24 cellular contexts compared by ENCODE assay signal in the genomic region with DNA sequence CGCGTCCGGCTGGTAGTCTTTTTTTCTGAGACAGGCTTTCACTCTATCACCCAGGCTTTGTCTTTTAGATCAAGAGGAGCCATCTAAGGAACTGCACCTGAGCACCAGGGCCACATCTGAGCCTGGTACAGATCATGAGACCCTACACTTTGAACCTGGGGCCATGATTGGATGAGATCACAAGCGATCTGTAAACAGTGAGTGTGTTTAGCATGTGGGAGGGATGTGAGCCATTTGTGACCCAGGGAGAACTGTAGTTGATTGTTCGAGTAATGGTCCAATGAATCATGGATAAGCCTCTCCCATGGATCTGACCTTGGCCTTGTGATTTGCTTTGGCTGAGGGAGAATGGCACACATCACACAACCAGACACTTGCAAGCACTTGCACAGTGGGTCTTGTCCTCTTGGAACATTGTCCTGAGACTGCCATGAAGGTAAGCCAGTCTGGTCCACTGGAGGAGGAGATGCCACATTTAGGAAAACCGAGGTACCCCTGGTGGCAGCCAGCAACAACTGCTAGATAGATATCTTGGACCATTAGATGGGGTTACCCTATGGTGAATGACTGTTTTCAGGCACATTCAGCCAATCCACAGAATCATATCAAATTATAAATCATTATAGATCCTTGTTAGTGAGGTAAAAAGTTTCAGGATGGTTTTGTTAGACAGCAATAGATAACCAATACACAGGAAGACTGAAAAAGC. TPM values are rescaled to one million over a fixed set of nuclear protein-coding genes. Genes with fewer than 3 reads are reported as not detected.
DNase-seq lines count a peak whose midpoint lies in the region; ATAC-seq and TF ChIP-seq lines count a peak whose summit lies in the region.
"Had no signal": no experiment of that assay in that cellular context is flagged by ENCODE, and none has a peak within 500 bp of the region (broad histone marks: within the 10 kb centered on the region; RNA-seq: fewer than 3 reads in every experiment).

No MANE protein-coding gene starts in this region.

- peak; percentile 76 for DNase-seq in COLO829 (ENCODE audit: low spot score)
- DNase-seq in HT1080 (ENCODE audit: low read depth): peak; percentile 21
- no peak for DNase-seq in brain microvascular endothelial cell
- no peak for DNase-seq in neural crest cell (ENCODE audit: low read depth, low spot score)
- no peak for DNase-seq in mesothelial cell of epicardium (ENCODE audit: low spot score in 2 of 2, unreplicated experiment in 2 of 2)
- no peak for DNase-seq in T-cell
- no peak for DNase-seq in LoVo (ENCODE audit: low spot score)
- DNase-seq: activated CD4-positive, alpha-beta memory T cell treated with anti-CD3 and anti-CD28 coated beads for 36 hours; activated CD4-positive, alpha-beta T cell treated with anti-CD3 and anti-CD28 coated beads for 1 hour; activated CD8-positive, alpha-beta memory T cell treated with anti-CD3 and anti-CD28 coated beads, Interleukin-2, amount 50 U/mL, for 48 hours; activated naive CD4-positive, alpha-beta T cell treated with anti-CD3 and anti-CD28 coated beads, Interleukin-2, amount 50 U/mL, for 16 hours; DMS53; immature natural killer cell; left cardiac atrium; NCI-H2029 treated with DMSO at 0.1 percent for 48 hours; NCI-H524; SHP77; stomach; uterus had no signal

- no peaks in the 10 kb centered on the region for H3K36me3 Mint-ChIP-seq in neural crest cell (ENCODE audit: low read depth)
- no peaks in the 10 kb centered on the region for H3K36me3 Mint-ChIP-seq in mesothelial cell of epicardium
- H3K36me3 Mint-ChIP-seq in T-cell: no peaks in the 10 kb centered on the region
- H3K36me3 Mint-ChIP-seq: activated CD4-positive, alpha-beta memory T cell treated with anti-CD3 and anti-CD28 coated beads for 36 hours; immature natural killer cell had no signal

- no peaks in the 10 kb centered on the region for H3K27me3 ChIP-seq in brain microvascular endothelial cell (replicated peaks)
- H3K27me3 ChIP-seq: MG63, uterus had no signal

- in situ Hi-C loops in brain microvascular endothelial cell (cut with HindIII; ENCODE audit: low pct_ligation_motif_present, low sequenced_read_pairs): no loop called here

- no peaks in the 10 kb centered on the region for H3K9me3 Mint-ChIP-seq in neural crest cell
- no peaks in the 10 kb centered on the region for H3K9me3 Mint-ChIP-seq in mesothelial cell of epicardium
- no peaks in the 10 kb centered on the region for H3K9me3 Mint-ChIP-seq in T-cell
- H3K9me3 Mint-ChIP-seq: activated CD4-positive, alpha-beta memory T cell treated with anti-CD3 and anti-CD28 coated beads for 36 hours; immature natural killer cell had no signal

- H3K36me3 ChIP-seq in brain microvascular endothelial cell (replicated peaks): no peaks in the 10 kb centered on the region
- H3K36me3 ChIP-seq: MG63, stomach, uterus had no signal

- H3K4me3 Mint-ChIP-seq in neural crest cell (no peak overlapping the region), mesothelial cell of epicardium (no peak overlapping the region), T-cell (no peak overlapping the region)
- H3K4me3 Mint-ChIP-seq: activated CD4-positive, alpha-beta memory T cell treated with anti-CD3 and anti-CD28 coated beads for 36 hours; immature natural killer cell had no signal

- POLR2A ChIA-PET in T-cell (lab: Charles Lee): no interaction called here

- no peak overlapping the region for H3K4me3 ChIP-seq in brain microvascular endothelial cell (ENCODE audit: low read depth, low read length)
- H3K4me3 ChIP-seq: K562, MG63, PC-9, stomach, uterus had no signal

- TF ChIP-seq CTCF in brain microvascular endothelial cell (IDR thresholded peaks at IDR 0.05; ENCODE audit: low read depth, low read length, missing control alignments): peak; percentile 14
- TF ChIP-seq CTCF in neural crest cell (conservative IDR thresholded peaks at IDR 0.05): no peak
- TF ChIP-seq CTCF in mesothelial cell of epicardium (IDR thresholded peaks at IDR 0.05; ENCODE audit: unreplicated experiment): no peak

- CTCF ChIA-PET in T-cell (lab: Charles Lee): interaction anchor here in 1 of 2 donors (0.7 kb wide), 1 partner anchor 317 kb away, joined by 7 read pairs; no protein-coding TSS in a partner anchor

- H3K27ac ChIP-seq in brain microvascular endothelial cell: no peak overlapping the region
- H3K27ac ChIP-seq: parathyroid adenoma, PC-9, stomach, uterus had no signal

- no peak for ATAC-seq in T-cell (replicated peaks in 1 of 4)
- no peak for ATAC-seq in HG03442 (IDR thresholded peaks at IDR 0.05; ENCODE audit: unreplicated experiment)

- peak overlapping the region; percentile 71 for H3K27ac Mint-ChIP-seq in neural crest cell (ENCODE audit: unreplicated experiment)
- H3K27ac Mint-ChIP-seq in mesothelial cell of epicardium: no peak overlapping the region
- no peak overlapping the region for H3K27ac Mint-ChIP-seq in T-cell
- H3K27ac Mint-ChIP-seq: activated CD4-positive, alpha-beta memory T cell treated with anti-CD3 and anti-CD28 coated beads for 36 hours; immature natural killer cell had no signal

- peaks cover 20% of the 10 kb centered on the region for H3K4me1 Mint-ChIP-seq in neural crest cell
- no peaks in the 10 kb centered on the region for H3K4me1 Mint-ChIP-seq in mesothelial cell of epicardium
- H3K4me1 Mint-ChIP-seq in T-cell: no peaks in the 10 kb centered on the region
- H3K4me1 Mint-ChIP-seq: immature natural killer cell had no signal

- no peaks in the 10 kb centered on the region for H3K27me3 Mint-ChIP-seq in neural crest cell (ENCODE audit: low read depth)
- H3K27me3 Mint-ChIP-seq in mesothelial cell of epicardium (ENCODE audit: low read depth): peaks cover 2% of the 10 kb centered on the region
- no peaks in the 10 kb centered on the region for H3K27me3 Mint-ChIP-seq in T-cell
- H3K27me3 Mint-ChIP-seq: activated CD4-positive, alpha-beta memory T cell treated with anti-CD3 and anti-CD28 coated beads for 36 hours had no signal

RNA-seq across cellular contexts. Expression of a gene that starts 19.5 kb away (rescaled TPM):
- total RNA-seq in HT1080 (2014; rRNA removed; shearing (Covaris generic)): 6.0 and 9.1 TPM in 2 replicates
- polyA plus RNA-seq in HT1080 (2015; cell fraction: cytosol; rRNA removed): 8.5 and 9.0 TPM in 2 replicates
- polyA plus RNA-seq in HT1080 (2015; cell fraction: nucleus; rRNA removed): 11.2 and 11.6 TPM in 2 replicates
- total RNA-seq in neural crest cell (28.9 and 29.5 TPM in 2 replicates), mesothelial cell of epicardium (30.1 to 37.7 TPM (median 36.3 TPM) in 3 replicates), T-cell (10 to 100 TPM; 33.4 to 45.7 (median 39.6) TPM)

Comparison
In these comparisons a context has a peak if more than half of its experiments do, and no peak if none do; other contexts are left out.
1. DNase-seq: peak in COLO829 (single experiment) and HT1080 (single experiment); none in brain microvascular endothelial cell (single experiment), neural crest cell (single experiment), mesothelial cell of epicardium (0 of 2), T-cell (0 of 34) and LoVo (single experiment).